In the genomic region with DNA sequence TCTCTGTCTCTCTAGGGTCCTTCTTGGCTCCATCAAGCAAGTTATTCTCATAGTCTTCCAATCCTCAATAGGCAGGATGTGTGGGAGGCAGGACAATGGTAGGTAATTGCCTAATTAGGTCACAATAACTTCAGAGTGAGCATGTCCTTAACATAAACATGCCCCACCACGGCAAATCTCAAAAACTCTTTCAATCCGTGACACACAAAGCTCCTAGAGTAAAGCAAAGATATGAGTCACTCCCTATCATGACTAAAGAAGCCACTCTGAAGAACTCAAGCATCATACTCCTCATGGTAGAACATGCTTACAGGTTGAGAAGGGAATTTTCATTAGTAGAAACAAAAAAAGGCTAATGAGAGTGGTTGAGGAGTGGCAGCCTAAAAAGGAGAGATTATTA, we compare ENCODE assay signal across 18 cellular contexts. TPM values are rescaled to one million over a fixed set of nuclear protein-coding genes. Genes with fewer than 3 reads are reported as not detected.
DNase-seq lines count a peak whose midpoint lies in the region; ATAC-seq, FAIRE-seq and TF ChIP-seq lines count a peak whose summit lies in the region.
"Had no signal": no experiment of that assay in that cellular context is flagged by ENCODE, and none has a peak within 500 bp of the region (broad histone marks: within the 10 kb centered on the region; RNA-seq: fewer than 3 reads in every experiment).

No MANE protein-coding gene starts in this region.

- TF ChIP-seq EP300 in GM12878 (IDR thresholded peaks at IDR 0.05; ENCODE audit: borderline replicate concordance in 1 of 2, control insufficient read depth in 1 of 2, low read depth in 2 of 2, low read length in 2 of 2) = no peak

- peaks cover 14% of the 10 kb centered on the region for H3K4me1 Mint-ChIP-seq in activated naive CD4-positive, alpha-beta T cell treated with anti-CD3 and anti-CD28 coated beads for 36 hours (ENCODE audit: low read depth)
- H3K4me1 Mint-ChIP-seq in activated naive CD4-positive, alpha-beta T cell treated with anti-CD3 and anti-CD28 coated beads, Interleukin-2, amount 10 ng/mL, durations not matched to agents 7 days and 5 days = no peaks in the 10 kb centered on the region
- peaks cover 0 to 10% (median 4%) of the 10 kb centered on the region in 7 donors for H3K4me1 Mint-ChIP-seq in naive thymus-derived CD4-positive, alpha-beta T cell

- POLR2A ChIA-PET in GM12878 (lab: Charles Lee) = no interaction called here
- POLR2A ChIA-PET in naive thymus-derived CD4-positive, alpha-beta T cell (lab: Charles Lee) = no interaction called here

- peaks cover 18% of the 10 kb centered on the region for H3K27me3 Mint-ChIP-seq in activated naive CD4-positive, alpha-beta T cell treated with anti-CD3 and anti-CD28 coated beads for 36 hours (ENCODE audit: low read depth)
- H3K27me3 Mint-ChIP-seq in activated naive CD4-positive, alpha-beta T cell treated with anti-CD3 and anti-CD28 coated beads, Interleukin-2, amount 10 ng/mL, durations not matched to agents 7 days and 5 days = peaks cover 12% of the 10 kb centered on the region
- H3K27me3 Mint-ChIP-seq in naive thymus-derived CD4-positive, alpha-beta T cell = peaks cover 14 to 33% (median 17%) of the 10 kb centered on the region in 5 donors

- H3K27me3 ChIP-seq in GM12878 (replicated peaks in 1 of 2; ENCODE audit: control insufficient read depth in 2 of 2, insufficient read depth in 2 of 2, low read length in 1 of 2) = no peaks in the 10 kb centered on the region
- peaks cover 9% of the 10 kb centered on the region for H3K27me3 ChIP-seq in smooth muscle cell (ENCODE audit: low read depth)
- no peaks in the 10 kb centered on the region for H3K27me3 ChIP-seq in naive thymus-derived CD4-positive, alpha-beta T cell (ENCODE audit: control insufficient read depth in 2 of 2, insufficient read depth in 2 of 2, low read length in 2 of 2)

- H3K9me3 ChIP-seq in GM12878 (replicated peaks; ENCODE audit: control insufficient read depth, insufficient read depth, low read length) = no peaks in the 10 kb centered on the region; the same call in 2 of the 3 replicates
- H3K9me3 ChIP-seq in smooth muscle cell (replicated peaks; ENCODE audit: low read depth) = no peaks in the 10 kb centered on the region
- H3K9me3 ChIP-seq in naive thymus-derived CD4-positive, alpha-beta T cell (ENCODE audit: control insufficient read depth in 2 of 3, low read length in 3 of 3) = no peaks in the 10 kb centered on the region
- H3K9me3 ChIP-seq: lower lobe of right lung had no signal

- RAD21 ChIA-PET in GM12878 (lab: Charles Lee; ENCODE audit: unreplicated experiment) = interaction anchor here (0.9 to 1.9 kb wide), 10 partner anchors 15 to 302 kb away, joined by 3 to 15 read pairs (median 6); no protein-coding TSS in a partner anchor

- H2AFZ ChIP-seq in GM12878 (ENCODE audit: control insufficient read depth, low read depth, low read length) (no peak overlapping the region), smooth muscle cell (ENCODE audit: low read depth) (no peak overlapping the region)

- H4K20me1 ChIP-seq in GM12878 (ENCODE audit: control insufficient read depth, insufficient read depth) (no peaks in the 10 kb centered on the region), smooth muscle cell (ENCODE audit: low read depth) (no peaks in the 10 kb centered on the region)

- no peak overlapping the region for H3K27ac Mint-ChIP-seq in activated naive CD4-positive, alpha-beta T cell treated with anti-CD3 and anti-CD28 coated beads for 36 hours
- no peak overlapping the region for H3K27ac Mint-ChIP-seq in activated naive CD4-positive, alpha-beta T cell treated with anti-CD3 and anti-CD28 coated beads, Interleukin-2, amount 10 ng/mL, durations not matched to agents 7 days and 5 days
- no peak overlapping the region for H3K27ac Mint-ChIP-seq in naive thymus-derived CD4-positive, alpha-beta T cell

- H3K4me3 ChIP-seq in GM12878 = no peak overlapping the region
- no peak overlapping the region for H3K4me3 ChIP-seq in smooth muscle cell
- H3K4me3 ChIP-seq in naive thymus-derived CD4-positive, alpha-beta T cell (ENCODE audit: low read length) = no peak overlapping the region
- H3K4me3 ChIP-seq: lower lobe of right lung had no signal

- H3K4me3 Mint-ChIP-seq in activated naive CD4-positive, alpha-beta T cell treated with anti-CD3 and anti-CD28 coated beads for 36 hours = no peak overlapping the region
- H3K4me3 Mint-ChIP-seq in activated naive CD4-positive, alpha-beta T cell treated with anti-CD3 and anti-CD28 coated beads, Interleukin-2, amount 10 ng/mL, durations not matched to agents 7 days and 5 days = no peak overlapping the region
- no peak overlapping the region for H3K4me3 Mint-ChIP-seq in naive thymus-derived CD4-positive, alpha-beta T cell

- H3K79me2 ChIP-seq in GM12878 (ENCODE audit: control insufficient read depth, insufficient read depth, low read length) (no peaks in the 10 kb centered on the region), smooth muscle cell (ENCODE audit: low read depth) (no peaks in the 10 kb centered on the region)

- peak; percentile 16 for DNase-seq in activated naive CD4-positive, alpha-beta T cell treated with anti-CD3 and anti-CD28 coated beads for 36 hours
- no peak for DNase-seq in activated naive CD4-positive, alpha-beta T cell treated with anti-CD3 and anti-CD28 coated beads, Interleukin-2, amount 10 ng/mL, durations not matched to agents 7 days and 5 days
- DNase-seq in HPDE6-E6E7 (ENCODE audit: extremely low spot score) = peak; percentile 43
- no peak for DNase-seq in GM12878 (ENCODE audit: low read depth, low spot score)
- DNase-seq in smooth muscle cell (lab: John Stamatoyannopoulos, UW; ENCODE audit: unreplicated experiment) = no peak
- DNase-seq in naive thymus-derived CD4-positive, alpha-beta T cell = no peak
- no peak for DNase-seq in NCI-H345 (lab: John Stamatoyannopoulos, UW)
- DNase-seq: activated gamma-delta T cell treated with Interleukin-2 at 50 U/mL for 16 hours; cortex of kidney; lower lobe of right lung; NCI-H446 treated with DMSO at 0.1 percent for 48 hours; SHP77; stimulated activated CD4-positive, alpha-beta T cell treated with anti-CD3 and anti-CD28 coated beads, Interleukin-4, amount 100 ng/mL, for 4 hours had no signal

- TF ChIP-seq POLR2A in GM12878 (IDR thresholded peaks at IDR 0.05; ENCODE audit: low read depth, low read length) = no peak

- H3K27ac ChIP-seq in GM12878 (ENCODE audit: control insufficient read depth, insufficient read depth) = no peak overlapping the region
- H3K27ac ChIP-seq in smooth muscle cell (ENCODE audit: low read depth) = peak overlapping the region; percentile 71
- H3K27ac ChIP-seq in naive thymus-derived CD4-positive, alpha-beta T cell (ENCODE audit: low read depth, low read length) = no peak overlapping the region
- H3K27ac ChIP-seq: lower lobe of right lung had no signal

- no peak for TF ChIP-seq RAD21 in GM12878 (IDR thresholded peaks at IDR 0.05; ENCODE audit: insufficient read depth, low read depth, low read length)

- CTCF ChIA-PET in activated naive CD4-positive, alpha-beta T cell treated with anti-CD3 and anti-CD28 coated beads for 36 hours (lab: Charles Lee) = interaction anchor here (1.1 kb wide), 1 partner anchor 98 kb away, joined by 3 read pairs; no protein-coding TSS in a partner anchor
- CTCF ChIA-PET in activated naive CD4-positive, alpha-beta T cell treated with anti-CD3 and anti-CD28 coated beads, Interleukin-2, amount 10 ng/mL, durations not matched to agents 7 days and 5 days (lab: Charles Lee) = interaction anchor here (0.9 kb wide), 1 partner anchor 98 kb away, joined by 3 read pairs; no protein-coding TSS in a partner anchor
- CTCF ChIA-PET in GM12878 (lab: Yijun Ruan, JAX) = interaction anchor here (0.6 to 3.5 kb wide), 23 partner anchors 10 to 370 kb away, joined by 3 to 27 read pairs (median 5); no protein-coding TSS in a partner anchor
- CTCF ChIA-PET in naive thymus-derived CD4-positive, alpha-beta T cell (lab: Charles Lee) = no interaction called here

- intact Hi-C loops in activated naive CD4-positive, alpha-beta T cell treated with anti-CD3 and anti-CD28 coated beads for 36 hours (cut with micrococcal nuclease) = loop anchor here (5.0 kb wide), 2 partner anchors 231 to 234 kb away; partner anchors contain the start of gene WARS2
- intact Hi-C loops in GM12878 (cut with micrococcal nuclease; ENCODE audit: unreplicated experiment) = loop anchor here (2.0 to 10.0 kb wide), 3 partner anchors 101 to 289 kb away; no protein-coding TSS in a partner anchor
- intact Hi-C loops in naive thymus-derived CD4-positive, alpha-beta T cell (cut with micrococcal nuclease) = no loop called here

- peaks cover 1% of the 10 kb centered on the region for H3K36me3 Mint-ChIP-seq in activated naive CD4-positive, alpha-beta T cell treated with anti-CD3 and anti-CD28 coated beads for 36 hours (ENCODE audit: low read depth)
- H3K36me3 Mint-ChIP-seq in activated naive CD4-positive, alpha-beta T cell treated with anti-CD3 and anti-CD28 coated beads, Interleukin-2, amount 10 ng/mL, durations not matched to agents 7 days and 5 days = no peaks in the 10 kb centered on the region
- no peaks in the 10 kb centered on the region for H3K36me3 Mint-ChIP-seq in naive thymus-derived CD4-positive, alpha-beta T cell

- peaks cover 5% of the 10 kb centered on the region; the same call in 1 of the 2 replicates for H3K4me1 ChIP-seq in GM12878 (ENCODE audit: control insufficient read depth, insufficient read depth, low read length)
- peaks cover 6% of the 10 kb centered on the region for H3K4me1 ChIP-seq in smooth muscle cell (ENCODE audit: low read depth)
- H3K4me1 ChIP-seq in naive thymus-derived CD4-positive, alpha-beta T cell (ENCODE audit: control insufficient read depth in 2 of 2, insufficient read depth in 2 of 2, low read length in 2 of 2) = no peaks in the 10 kb centered on the region
- H3K4me1 ChIP-seq: lower lobe of right lung had no signal

- ATAC-seq in GM12878 (peak; percentile 74), GM21360 (IDR thresholded peaks at IDR 0.05; ENCODE audit: unreplicated experiment) (no peak)
- no peak for ATAC-seq in naive thymus-derived CD4-positive, alpha-beta T cell
- ATAC-seq: lower lobe of right lung had no signal

- 0% methylated on average over 2 of the region's 2 CpGs for WGBS in GM12878 (ENCODE audit: insufficient coverage, insufficient replicate concordance, low lambda C conversion rate, missing lambda C conversion rate)
- WGBS in smooth muscle cell (ENCODE audit: low lambda C conversion rate) = 3% methylated on average over 2 of the region's 2 CpGs

- H3K9me3 Mint-ChIP-seq in activated naive CD4-positive, alpha-beta T cell treated with anti-CD3 and anti-CD28 coated beads for 36 hours = no peaks in the 10 kb centered on the region
- no peaks in the 10 kb centered on the region for H3K9me3 Mint-ChIP-seq in activated naive CD4-positive, alpha-beta T cell treated with anti-CD3 and anti-CD28 coated beads, Interleukin-2, amount 10 ng/mL, durations not matched to agents 7 days and 5 days
- peaks cover 0 to 21% (median 0%) of the 10 kb centered on the region in 11 donors for H3K9me3 Mint-ChIP-seq in naive thymus-derived CD4-positive, alpha-beta T cell

- peaks cover 5% of the 10 kb centered on the region for H3F3A ChIP-seq in smooth muscle cell (ENCODE audit: low read depth)

- no TSS peak for BruUV-seq in GM12878 (replicated peaks; lab: Mats Ljungman, UMichigan)

- FAIRE-seq in GM12878 (lab: Jason Lieb, UNC) = no peak
- FAIRE-seq: G401.6, H1 had no signal

- SMC1A ChIA-PET in GM12878 (lab: Charles Lee; ENCODE audit: uncharacterized antibody, unreplicated experiment) = interaction anchor here (0.7 to 2.3 kb wide), 22 partner anchors 9 to 304 kb away, joined by 3 to 12 read pairs (median 5); no protein-coding TSS in a partner anchor

- TF ChIP-seq CTCF in GM12878 (IDR thresholded peaks at IDR 0.05 in 2 of 3, conservative IDR thresholded peaks at IDR 0.05 in 1 of 3; ENCODE audit: control insufficient read depth in 2 of 3, extremely low read depth in 1 of 3, insufficient read depth in 1 of 3, low read depth in 3 of 3, low read length in 3 of 3) (no peak), smooth muscle cell (IDR thresholded peaks at IDR 0.05; ENCODE audit: borderline replicate concordance, insufficient read depth, poor library complexity, severe bottlenecking) (no peak)

- in situ Hi-C loops in GM12878 (cut with MboI) = loop anchor here (10.0 kb wide), 1 partner anchor 301 kb away; no protein-coding TSS in a partner anchor

- H3K4me2 ChIP-seq in GM12878 (ENCODE audit: control insufficient read depth, insufficient read depth) (no peak overlapping the region), smooth muscle cell (peak overlapping the region; percentile 29)

- no peaks in the 10 kb centered on the region for H3K36me3 ChIP-seq in GM12878 (ENCODE audit: control insufficient read depth in 2 of 2, insufficient read depth in 2 of 2, low read length in 1 of 2)
- H3K36me3 ChIP-seq in smooth muscle cell (ENCODE audit: low read depth) = no peaks in the 10 kb centered on the region
- H3K36me3 ChIP-seq in naive thymus-derived CD4-positive, alpha-beta T cell (ENCODE audit: control insufficient read depth in 2 of 3, insufficient read depth in 3 of 3, low read length in 3 of 3) = no peaks in the 10 kb centered on the region
- H3K36me3 ChIP-seq: lower lobe of right lung had no signal

- H3K9ac ChIP-seq in GM12878 (ENCODE audit: control insufficient read depth, insufficient read depth, low read length) = no peak overlapping the region
- H3K9ac ChIP-seq in smooth muscle cell (ENCODE audit: low read depth) = peak overlapping the region; percentile 17

RNA-seq across cellular contexts. Expression of gene HAO2, which starts 4.9 kb away (rescaled TPM):
- total RNA-seq in activated naive CD4-positive, alpha-beta T cell treated with anti-CD3 and anti-CD28 coated beads for 36 hours = not detected
- not detected in 2 replicates for total RNA-seq in GM12878 (2013; cell fraction: nucleolus; rRNA removed)
- not detected in 2 replicates for total RNA-seq in GM12878 (2014; rRNA removed)
- total RNA-seq in GM12878 (2014; rRNA removed; fragmentation: Illumina TruSeq; extraction: Trizol) = not detected in 2 replicates
- not detected in 2 replicates for total RNA-seq in GM12878 (2021)
- polyA plus RNA-seq in GM12878 (2011; ENCODE audit: low read depth) = not detected
- not detected in 2 replicates for polyA plus RNA-seq in GM12878 (2011; rRNA removed)
- not detected in 2 replicates for polyA plus RNA-seq in GM12878 (2011; cell fraction: cytosol; rRNA removed)
- not detected in 2 replicates for polyA plus RNA-seq in GM12878 (2011; cell fraction: nucleus; rRNA removed)
- not detected in 2 replicates for polyA plus RNA-seq in GM12878 (2012)
- not detected in 2 replicates for polyA plus RNA-seq in GM12878 (2014; fragmentation: Illumina TruSeq; extraction: Trizol)
- polyA plus RNA-seq in GM12878 (2014; fragmentation: Nextera tagmentation; extraction: Ambion mirVana) = not detected
- not detected in 2 replicates for polyA plus RNA-seq in GM12878 (2014; rRNA removed)
- not detected for polyA plus RNA-seq in GM12878 (2016; fragmentation: Nextera tagmentation; extraction: Ambion mirVana)
- polyA minus RNA-seq in GM12878 (2011; rRNA and poly(A)+ RNA removed) = not detected in 2 replicates
- polyA minus RNA-seq in GM12878 (2011; cell fraction: cytosol; rRNA and poly(A)+ RNA removed) = not detected in 2 replicates
- polyA minus RNA-seq in GM12878 (2011; cell fraction: nucleus; rRNA and poly(A)+ RNA removed) = not detected in 2 replicates
- not detected in 2 replicates for total RNA-seq in smooth muscle cell
- not detected in 2 replicates for polyA plus RNA-seq in smooth muscle cell
- not detected for total RNA-seq in naive thymus-derived CD4-positive, alpha-beta T cell
- polyA plus RNA-seq in naive thymus-derived CD4-positive, alpha-beta T cell = not detected
- total RNA-seq: H1, lower lobe of right lung, osteocyte had no signal
- polyA plus RNA-seq: H1 had no signal

RNA-seq across cellular contexts. Expression of gene HSD3B2, which starts 41.5 kb away (rescaled TPM):
- not detected for total RNA-seq in activated naive CD4-positive, alpha-beta T cell treated with anti-CD3 and anti-CD28 coated beads for 36 hours
- not detected in 2 replicates for total RNA-seq in GM12878 (2013; cell fraction: nucleolus; rRNA removed)
- total RNA-seq in GM12878 (2014; rRNA removed) (not detected in 2 replicates), GM12878 (2014; rRNA removed; fragmentation: Illumina TruSeq; extraction: Trizol) (not detected in 2 replicates), GM12878 (2021) (0.45 and 0.56 TPM in 2 replicates), smooth muscle cell (not detected in 2 replicates)
- polyA plus RNA-seq in GM12878 (2011; ENCODE audit: low read depth) = not detected
- polyA plus RNA-seq in GM12878 (2011; rRNA removed) (not detected in 2 replicates), GM12878 (2014; fragmentation: Illumina TruSeq; extraction: Trizol) (not detected in 2 replicates), GM12878 (2014; fragmentation: Nextera tagmentation; extraction: Ambion mirVana) (not detected), GM12878 (2014; rRNA removed) (not detected in 2 replicates), GM12878 (2016; fragmentation: Nextera tagmentation; extraction: Ambion mirVana) (not detected), smooth muscle cell (not detected in 2 replicates)
- polyA plus RNA-seq in GM12878 (2011; cell fraction: cytosol; rRNA removed) = not detected in 2 replicates
- not detected in 2 replicates for polyA plus RNA-seq in GM12878 (2011; cell fraction: nucleus; rRNA removed)
- polyA plus RNA-seq in GM12878 (2012) = not detected in 2 replicates
- polyA minus RNA-seq in GM12878 (2011; rRNA and poly(A)+ RNA removed) = not detected in 2 replicates
- polyA minus RNA-seq in GM12878 (2011; cell fraction: cytosol; rRNA and poly(A)+ RNA removed) = not detected in 2 replicates
- polyA minus RNA-seq in GM12878 (2011; cell fraction: nucleus; rRNA and poly(A)+ RNA removed) = not detected in 2 replicates
- total RNA-seq in naive thymus-derived CD4-positive, alpha-beta T cell = not detected
- not detected for polyA plus RNA-seq in naive thymus-derived CD4-positive, alpha-beta T cell
- total RNA-seq: H1, lower lobe of right lung, osteocyte, subcutaneous adipose tissue had no signal
- polyA plus RNA-seq: H1 had no signal

Comparison
In these comparisons a context has a peak if more than half of its experiments do, and no peak if none do; other contexts are left out.
1. DNase-seq: peak in activated naive CD4-positive, alpha-beta T cell treated with anti-CD3 and anti-CD28 coated beads for 36 hours (single experiment) and HPDE6-E6E7 (single experiment); none in activated naive CD4-positive, alpha-beta T cell treated with anti-CD3 and anti-CD28 coated beads, Interleukin-2, amount 10 ng/mL, durations not matched to agents 7 days and 5 days (single experiment), GM12878 (single experiment), smooth muscle cell (single experiment), naive thymus-derived CD4-positive, alpha-beta T cell (0 of 9) and NCI-H345 (single experiment).
2. intact Hi-C loops: an anchor here in activated naive CD4-positive, alpha-beta T cell treated with anti-CD3 and anti-CD28 coated beads for 36 hours (5.0 kb wide) and GM12878 (2.0 to 10.0 kb wide); none called in naive thymus-derived CD4-positive, alpha-beta T cell.